In genomic region chr10:114481055-114481454, GRCh38 we compare ENCODE assay signal across 15 cellular contexts.
"Had no signal": no experiment of that assay in that cellular context is flagged by ENCODE, and none has a peak within 500 bp of the region (broad histone marks: within the 10 kb centered on the region; RNA-seq: fewer than 3 reads in every experiment).

No MANE protein-coding gene starts in this region.

- H3K9me3 ChIP-seq: colonic mucosa, left lung, transverse colon had no signal

- H3K36me3 ChIP-seq: colonic mucosa, left lung had no signal

- H3K9me3 Mint-ChIP-seq: natural killer cell treated with Interleukin-12 subunit alpha and Interleukin-12 subunit beta and Interleukin-15 and Interleukin-18, amount 100 ng/mL, for 72 hours had no signal

- H3K4me3 ChIP-seq: colonic mucosa, hepatocyte, left lung, transverse colon had no signal

- H3K4me1 ChIP-seq: colonic mucosa had no signal

- H3K27me3 ChIP-seq: colonic mucosa, hepatocyte, left lung, transverse colon had no signal

- H3K79me2 ChIP-seq: hepatocyte had no signal

- H3K4me3 Mint-ChIP-seq: natural killer cell treated with Interleukin-12 subunit alpha and Interleukin-12 subunit beta and Interleukin-15 and Interleukin-18, amount 100 ng/mL, for 72 hours had no signal

- ATAC-seq: left lung; natural killer cell treated with Interleukin-12 subunit alpha and Interleukin-12 subunit beta and Interleukin-15 and Interleukin-18, amount 100 ng/mL, for 72 hours had no signal

- H3K27ac ChIP-seq: colonic mucosa, hepatocyte, left lung, transverse colon had no signal

- H3K4me2 ChIP-seq: hepatocyte had no signal

- DNase-seq: activated CD4-positive, alpha-beta T cell treated with anti-CD3 and anti-CD28 coated beads, Interleukin-2, amount 50 U/mL, for 4 hours; activated CD4-positive, CD25-positive, alpha-beta regulatory T cell treated with anti-CD3 and anti-CD28 coated beads, Interleukin-2, amount 50 U/mL, for 72 hours; activated naive CD4-positive, alpha-beta T cell; caudate nucleus; colonic mucosa; left lung; mesenchymal stem cell; retina; stimulated activated CD4-positive, alpha-beta T cell treated with anti-CD3 and anti-CD28 coated beads, Interleukin-2, amount 100 ng/mL, for 48 hours; stimulated activated naive CD4-positive, alpha-beta T cell treated with Interleukin-2 at 50 U/mL for 16 hours; substantia nigra; T1000; transverse colon had no signal

- H3K27ac Mint-ChIP-seq: natural killer cell treated with Interleukin-12 subunit alpha and Interleukin-12 subunit beta and Interleukin-15 and Interleukin-18, amount 100 ng/mL, for 72 hours had no signal

- H2AFZ ChIP-seq: hepatocyte had no signal

- H3K27me3 Mint-ChIP-seq: natural killer cell treated with Interleukin-12 subunit alpha and Interleukin-12 subunit beta and Interleukin-15 and Interleukin-18, amount 100 ng/mL, for 72 hours had no signal
